Comparison of ENCODE assay signal across 18 cellular contexts in genomic region chr20:43985121-43985520, GRCh38.
DNase-seq lines count a peak whose midpoint lies in the region; ATAC-seq and TF ChIP-seq lines count a peak whose summit lies in the region.
"Had no signal": no experiment of that assay in that cellular context is flagged by ENCODE, and none has a peak within 500 bp of the region (broad histone marks: within the 10 kb centered on the region; RNA-seq: fewer than 3 reads in every experiment).

No MANE protein-coding gene starts in this region.

- H3K27ac Mint-ChIP-seq in activated CD8-positive, alpha-beta T cell treated with anti-CD3 and anti-CD28 coated beads for 36 hours, result peak overlapping the region; percentile 34
- no peak overlapping the region for H3K27ac Mint-ChIP-seq in activated CD8-positive, alpha-beta T cell treated with anti-CD3 and anti-CD28 coated beads, Interleukin-2, amount 10 ng/mL, durations not matched to agents 7 days and 5 days

- DNase-seq in activated CD8-positive, alpha-beta T cell treated with anti-CD3 and anti-CD28 coated beads for 36 hours, result peak; percentile 45
- no peak for DNase-seq in activated CD8-positive, alpha-beta T cell treated with anti-CD3 and anti-CD28 coated beads, Interleukin-2, amount 10 ng/mL, durations not matched to agents 7 days and 5 days
- DNase-seq in dermis blood vessel endothelial cell (peak; percentile 14), mucosa of descending colon (peak in 1 of 3 donors; percentile 48), suprapubic skin (ENCODE audit: low spot score in 2 of 2) (peak; percentile 17 to 43), epidermal melanocyte (ENCODE audit: insufficient read length, low spot score) (no peak), NCI-H2107 treated with DMSO at 0.1 percent for 48 hours (lab: John Stamatoyannopoulos, UW; ENCODE audit: unreplicated experiment) (no peak)
- DNase-seq: 8988T; BE2C; Calu3; CD4-positive, alpha-beta memory T cell; NCI-H1048; NCI-H1436 treated with DMSO at 0.1 percent for 48 hours; NCI-H2029 treated with DMSO at 0.1 percent for 48 hours; NCI-H2227 treated with DMSO at 0.1 percent for 48 hours; NCI-H524 had no signal

- H3K4me3 Mint-ChIP-seq in activated CD8-positive, alpha-beta T cell treated with anti-CD3 and anti-CD28 coated beads for 36 hours, result no peak overlapping the region
- no peak overlapping the region for H3K4me3 Mint-ChIP-seq in activated CD8-positive, alpha-beta T cell treated with anti-CD3 and anti-CD28 coated beads, Interleukin-2, amount 10 ng/mL, durations not matched to agents 7 days and 5 days
- H3K4me3 Mint-ChIP-seq: CD4-positive, alpha-beta memory T cell had no signal

- no peak for TF ChIP-seq CTCF in activated CD8-positive, alpha-beta T cell treated with anti-CD3 and anti-CD28 coated beads for 36 hours (IDR thresholded peaks at IDR 0.05)
- no peak for TF ChIP-seq CTCF in mucosa of descending colon (IDR thresholded peaks at IDR 0.05)
- no peak for TF ChIP-seq CTCF in suprapubic skin (IDR thresholded peaks at IDR 0.05)

- no peak overlapping the region for H3K27ac ChIP-seq in suprapubic skin
- H3K27ac ChIP-seq: KMS-11 had no signal

- H3K9me3 ChIP-seq in mucosa of descending colon (no peaks in the 10 kb centered on the region), suprapubic skin (no peaks in the 10 kb centered on the region)
- H3K9me3 ChIP-seq: BE2C had no signal

- H3K27me3 Mint-ChIP-seq in activated CD8-positive, alpha-beta T cell treated with anti-CD3 and anti-CD28 coated beads for 36 hours, result peaks cover 4% of the 10 kb centered on the region
- H3K27me3 Mint-ChIP-seq in activated CD8-positive, alpha-beta T cell treated with anti-CD3 and anti-CD28 coated beads, Interleukin-2, amount 10 ng/mL, durations not matched to agents 7 days and 5 days (ENCODE audit: low read depth), result peaks cover 21% of the 10 kb centered on the region
- H3K27me3 Mint-ChIP-seq: CD4-positive, alpha-beta memory T cell had no signal

- peak; percentile 44 for ATAC-seq in activated CD8-positive, alpha-beta T cell treated with anti-CD3 and anti-CD28 coated beads for 36 hours
- ATAC-seq in activated CD8-positive, alpha-beta T cell treated with anti-CD3 and anti-CD28 coated beads, Interleukin-2, amount 10 ng/mL, durations not matched to agents 7 days and 5 days, result no peak
- peak; percentile 20 for ATAC-seq in mucosa of descending colon
- no peak for ATAC-seq in HG02759 (IDR thresholded peaks at IDR 0.05; ENCODE audit: unreplicated experiment)

- peaks cover 4% of the 10 kb centered on the region for H3K9me3 Mint-ChIP-seq in activated CD8-positive, alpha-beta T cell treated with anti-CD3 and anti-CD28 coated beads for 36 hours
- peaks cover 8% of the 10 kb centered on the region for H3K9me3 Mint-ChIP-seq in activated CD8-positive, alpha-beta T cell treated with anti-CD3 and anti-CD28 coated beads, Interleukin-2, amount 10 ng/mL, durations not matched to agents 7 days and 5 days (ENCODE audit: insufficient read depth)

- POLR2A ChIA-PET in activated CD8-positive, alpha-beta T cell treated with anti-CD3 and anti-CD28 coated beads for 36 hours (lab: Charles Lee), result interaction anchor here (1.0 kb wide), 1 partner anchor 10 kb away, joined by 3 read pairs; no protein-coding TSS in a partner anchor
- POLR2A ChIA-PET in activated CD8-positive, alpha-beta T cell treated with anti-CD3 and anti-CD28 coated beads, Interleukin-2, amount 10 ng/mL, durations not matched to agents 7 days and 5 days (lab: Charles Lee), result no interaction called here

- intact Hi-C loops in activated CD8-positive, alpha-beta T cell treated with anti-CD3 and anti-CD28 coated beads for 36 hours (cut with micrococcal nuclease), result no loop called here
- intact Hi-C loops in mucosa of descending colon (cut with DNase I, micrococcal nuclease), result no loop called here

- 86% methylated on average over 3 of the region's 3 CpGs for WGBS in suprapubic skin

- no peaks in the 10 kb centered on the region for H3K27me3 ChIP-seq in suprapubic skin
- H3K27me3 ChIP-seq: BE2C had no signal

- H3K4me1 ChIP-seq in mucosa of descending colon (ENCODE audit: low read depth) (peaks cover 34% of the 10 kb centered on the region), suprapubic skin (no peaks in the 10 kb centered on the region)
- H3K4me1 ChIP-seq: BE2C had no signal

- H3K4me3 ChIP-seq in mucosa of descending colon (no peak overlapping the region), suprapubic skin (no peak overlapping the region)

- H3K36me3 ChIP-seq in mucosa of descending colon (ENCODE audit: low read depth) (no peaks in the 10 kb centered on the region), suprapubic skin (no peaks in the 10 kb centered on the region)
- H3K36me3 ChIP-seq: BE2C had no signal

- TF ChIP-seq POLR2A in suprapubic skin (IDR thresholded peaks at IDR 0.05), result no peak

- H3K4me1 Mint-ChIP-seq in activated CD8-positive, alpha-beta T cell treated with anti-CD3 and anti-CD28 coated beads for 36 hours (ENCODE audit: low read depth), result peaks cover 27% of the 10 kb centered on the region
- peaks cover 14% of the 10 kb centered on the region for H3K4me1 Mint-ChIP-seq in activated CD8-positive, alpha-beta T cell treated with anti-CD3 and anti-CD28 coated beads, Interleukin-2, amount 10 ng/mL, durations not matched to agents 7 days and 5 days (ENCODE audit: low read depth)

- no peak for TF ChIP-seq EP300 in suprapubic skin (IDR thresholded peaks at IDR 0.05)

- H3K36me3 Mint-ChIP-seq in activated CD8-positive, alpha-beta T cell treated with anti-CD3 and anti-CD28 coated beads for 36 hours (ENCODE audit: low read depth), result peaks cover 4% of the 10 kb centered on the region
- peaks cover 6% of the 10 kb centered on the region for H3K36me3 Mint-ChIP-seq in activated CD8-positive, alpha-beta T cell treated with anti-CD3 and anti-CD28 coated beads, Interleukin-2, amount 10 ng/mL, durations not matched to agents 7 days and 5 days (ENCODE audit: low read depth)
- H3K36me3 Mint-ChIP-seq: CD4-positive, alpha-beta memory T cell had no signal

- CTCF ChIA-PET in activated CD8-positive, alpha-beta T cell treated with anti-CD3 and anti-CD28 coated beads for 36 hours (lab: Charles Lee), result interaction anchor here (0.9 to 2.9 kb wide), 3 partner anchors 8 to 43 kb away, joined by 4 to 11 read pairs (median 4); no protein-coding TSS in a partner anchor
- CTCF ChIA-PET in activated CD8-positive, alpha-beta T cell treated with anti-CD3 and anti-CD28 coated beads, Interleukin-2, amount 10 ng/mL, durations not matched to agents 7 days and 5 days (lab: Charles Lee), result interaction anchor here (1.8 kb wide), 1 partner anchor 21 kb away, joined by 7 read pairs; no protein-coding TSS in a partner anchor

Comparison
In these comparisons a context has a peak if more than half of its experiments do, and no peak if none do; other contexts are left out.
1. ATAC-seq: peak in activated CD8-positive, alpha-beta T cell treated with anti-CD3 and anti-CD28 coated beads for 36 hours (single experiment) and mucosa of descending colon (single experiment); none in activated CD8-positive, alpha-beta T cell treated with anti-CD3 and anti-CD28 coated beads, Interleukin-2, amount 10 ng/mL, durations not matched to agents 7 days and 5 days (single experiment) and HG02759 (single experiment).
2. DNase-seq: peak in activated CD8-positive, alpha-beta T cell treated with anti-CD3 and anti-CD28 coated beads for 36 hours (single experiment), dermis blood vessel endothelial cell (single experiment) and suprapubic skin (2 of 2); none in activated CD8-positive, alpha-beta T cell treated with anti-CD3 and anti-CD28 coated beads, Interleukin-2, amount 10 ng/mL, durations not matched to agents 7 days and 5 days (single experiment), epidermal melanocyte (single experiment) and NCI-H2107 treated with DMSO at 0.1 percent for 48 hours (single experiment).